Comparison of ENCODE assay signal across 18 cellular contexts in genomic region chr1:39836595-39837110, GRCh38. TPM values are rescaled to one million over a fixed set of nuclear protein-coding genes. Genes with fewer than 3 reads are reported as not detected.
A peak's percentile ranks its signal among the peaks of the same experiment; 100 is the strongest.
DNase-seq lines count a peak whose midpoint lies in the region; ATAC-seq and TF ChIP-seq lines count a peak whose summit lies in the region.
"Had no signal": no experiment of that assay in that cellular context is flagged by ENCODE, and none has a peak within 500 bp of the region (broad histone marks: within the 10 kb centered on the region; RNA-seq: fewer than 3 reads in every experiment).

No MANE protein-coding gene starts in this region.

- peaks cover 0 to 5% of the 10 kb centered on the region in 2 donors for H3K4me1 Mint-ChIP-seq in stimulated activated naive B cell treated with anti-CD40 and anti-IgM and Interleukin-4, amounts not matched to agents 10 μg/mL and 1 μg/mL and 100 μg/mL, for 72 hours
- H3K4me1 Mint-ChIP-seq: GM23338 had no signal

- no peak for TF ChIP-seq CTCF in HEK293 (tag by site-specific recombination; IDR thresholded peaks at IDR 0.05)
- TF ChIP-seq CTCF in lower lobe of right lung (IDR thresholded peaks at IDR 0.05) = no peak
- TF ChIP-seq CTCF in uterus (IDR thresholded peaks at IDR 0.05) = no peak

- H3K4me3 ChIP-seq in HEK293 (ENCODE audit: low read depth, low read length) (no peak overlapping the region), SJCRH30 (no peak overlapping the region), esophagus (ENCODE audit: low read depth in 1 of 2, low read length in 2 of 2) (no peak overlapping the region), lower lobe of right lung (no peak overlapping the region), uterus (no peak overlapping the region)
- H3K4me3 ChIP-seq: BLaER1, GM23338 had no signal

- H3K9me3 Mint-ChIP-seq in stimulated activated naive B cell treated with anti-CD40 and anti-IgM and Interleukin-4, amounts not matched to agents 10 μg/mL and 1 μg/mL and 100 μg/mL, for 72 hours = no peaks in the 10 kb centered on the region
- H3K9me3 Mint-ChIP-seq: CD4-positive, alpha-beta memory T cell; GM23338; HFFc6 had no signal

- POLR2A ChIA-PET in HEK293 (lab: Yijun Ruan, JAX) = no interaction called here

- WGBS in esophagus, 2 donors = 79 to 81% methylated on average over 3 of the region's 3 CpGs

- CTCF ChIA-PET in HEK293 (lab: Yijun Ruan, JAX) = interaction anchor here (1.0 to 2.5 kb wide), 2 partner anchors 9 to 66 kb away, joined by 3 to 7 read pairs; partner anchors contain the start of gene MYCL

- ATAC-seq in stimulated activated naive B cell treated with anti-CD40 and anti-IgM and Interleukin-4, amounts not matched to agents 10 μg/mL and 1 μg/mL and 100 μg/mL, for 72 hours (replicated peaks) = no peak
- ATAC-seq in lower lobe of right lung = no peak
- ATAC-seq: GM23338 had no signal

- no peaks in the 10 kb centered on the region for H3K27me3 ChIP-seq in SJCRH30
- H3K27me3 ChIP-seq in esophagus (ENCODE audit: control insufficient read depth in 1 of 2, insufficient read depth in 2 of 2, low read length in 2 of 2) = no peaks in the 10 kb centered on the region
- no peaks in the 10 kb centered on the region for H3K27me3 ChIP-seq in lower lobe of right lung (ENCODE audit: low read depth)
- no peaks in the 10 kb centered on the region for H3K27me3 ChIP-seq in uterus
- H3K27me3 ChIP-seq: BLaER1 had no signal

- no peaks in the 10 kb centered on the region for H3K27me3 Mint-ChIP-seq in stimulated activated naive B cell treated with anti-CD40 and anti-IgM and Interleukin-4, amounts not matched to agents 10 μg/mL and 1 μg/mL and 100 μg/mL, for 72 hours
- H3K27me3 Mint-ChIP-seq: CD4-positive, alpha-beta memory T cell had no signal

- H3K4me3 Mint-ChIP-seq in stimulated activated naive B cell treated with anti-CD40 and anti-IgM and Interleukin-4, amounts not matched to agents 10 μg/mL and 1 μg/mL and 100 μg/mL, for 72 hours = no peak overlapping the region
- H3K4me3 Mint-ChIP-seq: CD14-positive monocyte; CD4-positive, alpha-beta memory T cell; GM23338; HFFc6 had no signal

- H3K9me3 ChIP-seq in HEK293 (ENCODE audit: control insufficient read depth, insufficient read depth, low read depth, low read length) (no peaks in the 10 kb centered on the region), SJCRH30 (replicated peaks) (no peaks in the 10 kb centered on the region), esophagus (ENCODE audit: control insufficient read depth in 2 of 2, insufficient read depth in 1 of 2, low read depth in 1 of 2, low read length in 1 of 2) (no peaks in the 10 kb centered on the region), lower lobe of right lung (no peaks in the 10 kb centered on the region), uterus (no peaks in the 10 kb centered on the region)
- H3K9me3 ChIP-seq: BLaER1 had no signal

- H3K4me1 ChIP-seq in HEK293 (ENCODE audit: control insufficient read depth, insufficient read depth, low read length) (no peaks in the 10 kb centered on the region), SJCRH30 (peaks cover 22% of the 10 kb centered on the region), esophagus (ENCODE audit: control insufficient read depth in 2 of 2, insufficient read depth in 2 of 2, low read length in 1 of 2) (peaks cover 0 to 3% of the 10 kb centered on the region in 2 donors), lower lobe of right lung (no peaks in the 10 kb centered on the region), uterus (no peaks in the 10 kb centered on the region)
- H3K4me1 ChIP-seq: BLaER1 had no signal

- intact Hi-C loops in lower lobe of right lung (cut with DNase I) (loop anchor here (10.0 kb wide), 1 partner anchor 138 kb away; no protein-coding TSS in a partner anchor), uterus (cut with DNase I; ENCODE audit: low total_unique reads) (no loop called here)

- TF ChIP-seq POLR2A in uterus (IDR thresholded peaks at IDR 0.05) = no peak

- peaks cover 21 to 38% of the 10 kb centered on the region in 2 donors for H3K36me3 Mint-ChIP-seq in stimulated activated naive B cell treated with anti-CD40 and anti-IgM and Interleukin-4, amounts not matched to agents 10 μg/mL and 1 μg/mL and 100 μg/mL, for 72 hours

- DNase-seq in SJCRH30 = peak; percentile 55 to 77
- DNase-seq in stimulated activated naive B cell treated with anti-CD40 and anti-IgM and Interleukin-4, amounts not matched to agents 10 μg/mL and 1 μg/mL and 100 μg/mL, for 72 hours = no peak
- no peak for DNase-seq in lower lobe of right lung
- DNase-seq in uterus = no peak
- no peak for DNase-seq in NCI-H510A treated with DMSO at 0.1 percent for 48 hours (lab: John Stamatoyannopoulos, UW)
- DNase-seq: 8988T; CD4-positive, alpha-beta memory T cell; DMS153; DMS79; GDM1; HCEC 1CT; HFFc6 had no signal

- H3K36me3 ChIP-seq in HEK293 (ENCODE audit: control insufficient read depth in 2 of 2, insufficient read depth in 1 of 2, low read length in 2 of 2) = peaks cover 4 to 51% of the 10 kb centered on the region in 2 experiments; a peak in 1 of 3 replicates
- H3K36me3 ChIP-seq in SJCRH30 = peaks cover 38% of the 10 kb centered on the region
- peaks cover 0 to 2% of the 10 kb centered on the region in 2 donors for H3K36me3 ChIP-seq in esophagus (ENCODE audit: control insufficient read depth in 2 of 2, insufficient read depth in 2 of 2, low read length in 1 of 2)
- peaks cover 43% of the 10 kb centered on the region for H3K36me3 ChIP-seq in lower lobe of right lung
- no peaks in the 10 kb centered on the region for H3K36me3 ChIP-seq in uterus

- peak overlapping the region; percentile 3 for H3K27ac Mint-ChIP-seq in stimulated activated naive B cell treated with anti-CD40 and anti-IgM and Interleukin-4, amounts not matched to agents 10 μg/mL and 1 μg/mL and 100 μg/mL, for 72 hours
- H3K27ac Mint-ChIP-seq: CD14-positive monocyte, GM23338, HFFc6 had no signal

- H3K27ac ChIP-seq in HEK293 (ENCODE audit: extremely low read depth, low read depth, low read length) = no peak overlapping the region
- H3K27ac ChIP-seq in SJCRH30 = peak overlapping the region; percentile 45
- peak overlapping the region; percentile 38 to 54 for H3K27ac ChIP-seq in esophagus (ENCODE audit: low read depth in 2 of 2, low read length in 1 of 2)
- no peak overlapping the region for H3K27ac ChIP-seq in lower lobe of right lung
- no peak overlapping the region for H3K27ac ChIP-seq in uterus
- H3K27ac ChIP-seq: BLaER1 had no signal

TF ChIP-seq in HEK293, 187 proteins besides CTCF, POLR2A, EP300 and RAD21:
- TF ChIP-seq ZFP3 (tag by site-specific recombination; IDR thresholded peaks at IDR 0.05; ENCODE audit: low read depth) = peak; percentile 83
- TF ChIP-seq SP3 (tag by site-specific recombination; IDR thresholded peaks at IDR 0.05) = no peak
- TF ChIP-seq TSHZ1 (tag by site-specific recombination; IDR thresholded peaks at IDR 0.05; ENCODE audit: borderline replicate concordance) = no peak

RNA-seq across cellular contexts. Expression of gene TRIT1, which starts 46.7 kb away (rescaled TPM):
- 31.3 and 35.7 TPM in 2 replicates for total RNA-seq in SJCRH30 (2014; rRNA removed; shearing (Covaris generic))
- 10 to 100 TPM; 15.0 to 24.1 TPM for polyA plus RNA-seq in esophagus
- total RNA-seq in lower lobe of right lung (12.3 TPM), uterus (10 to 100 TPM; 16.1 to 43.3 (median 30.1) TPM)

RNA-seq across cellular contexts. Expression of gene BMP8B, which starts 48.0 kb away (rescaled TPM):
- 12.2 and 12.6 TPM in 2 replicates for total RNA-seq in SJCRH30 (2014; rRNA removed; shearing (Covaris generic))
- polyA plus RNA-seq in esophagus = under 1 TPM; 0.12 to 0.36 TPM
- total RNA-seq in lower lobe of right lung (1.7 TPM), uterus (1 to 10 TPM in 1 of 4 donors, under 1 TPM in 1, not detected in 2; 0.46 to 1.3 TPM)
- total RNA-seq: HFFc6 had no signal
- polyA plus RNA-seq: AG04450 had no signal

Comparison
In these comparisons a context has a peak if more than half of its experiments do, and no peak if none do; other contexts are left out.
1. H3K27ac ChIP-seq: peak in SJCRH30 (single experiment) and esophagus (2 of 2); none in HEK293 (single experiment), lower lobe of right lung (single experiment) and uterus (0 of 2).
2. DNase-seq: peak in SJCRH30 (2 of 2); none in stimulated activated naive B cell treated with anti-CD40 and anti-IgM and Interleukin-4, amounts not matched to agents 10 μg/mL and 1 μg/mL and 100 μg/mL, for 72 hours (single experiment), lower lobe of right lung (single experiment), uterus (0 of 2) and NCI-H510A treated with DMSO at 0.1 percent for 48 hours (single experiment).